Comparison of ENCODE assay signal across 27 cellular contexts in genomic region chr16:25614836-25615235, GRCh38.
"Had no signal": no experiment of that assay in that cellular context is flagged by ENCODE, and none has a peak within 500 bp of the region (broad histone marks: within the 10 kb centered on the region; RNA-seq: fewer than 3 reads in every experiment).

No MANE protein-coding gene starts in this region.

- H2AFZ ChIP-seq: parathyroid adenoma had no signal

- H3K4me3 ChIP-seq: left lung, lower lobe of right lung, psoas muscle, right atrium auricular region, skin epidermis, stomach, testis, thyroid gland, transverse colon, upper lobe of left lung, vagina had no signal

- H3K9me3 ChIP-seq: left lung, lower lobe of right lung, psoas muscle, right atrium auricular region, stomach, testis, thyroid gland, transverse colon, upper lobe of left lung, vagina had no signal

- H3K36me3 ChIP-seq: left lung, lower lobe of right lung, right atrium auricular region, stomach, thyroid gland, transverse colon, upper lobe of left lung, vagina had no signal

- H3K27ac ChIP-seq: left lung, lower lobe of right lung, parathyroid adenoma, psoas muscle, right atrium auricular region, skin epidermis, stomach, testis, thyroid gland, transverse colon, upper lobe of left lung, vagina had no signal

- H3K79me2 ChIP-seq: parathyroid adenoma had no signal

- ATAC-seq: left colon; left lung; lower lobe of right lung; naive thymus-derived CD8-positive, alpha-beta T cell; psoas muscle; sciatic nerve; stimulated activated naive B cell treated with anti-CD40 and anti-IgM and Interleukin-4, amounts not matched to agents 10 μg/mL and 1 μg/mL and 100 μg/mL, for 72 hours; stimulated activated naive CD8-positive, alpha-beta T cell treated with anti-CD3 and anti-CD28 coated beads, Interleukin-15, Interleukin-2, amounts not matched to agents 100 U/mL and 50 U/mL, for 24 hours had no signal

- H3K27me3 ChIP-seq: left lung, right atrium auricular region, stomach, testis, thyroid gland, transverse colon, upper lobe of left lung, vagina had no signal

- H3K4me1 ChIP-seq: left lung, lower lobe of right lung, parathyroid adenoma, psoas muscle, right atrium auricular region, stomach, testis, thyroid gland, transverse colon, upper lobe of left lung, vagina had no signal

- DNase-seq: hypothalamus; immature natural killer cell; kidney; left colon; left lung; lower lobe of right lung; mammary epithelial cell; mesenchymal stem cell; naive thymus-derived CD8-positive, alpha-beta T cell; nucleus accumbens; psoas muscle; stimulated activated CD4-positive, alpha-beta T cell treated with anti-CD3 and anti-CD28 coated beads, Interleukin-12 subunit alpha, Interleukin-12 subunit beta, amount 100 ng/mL, for 4 hours; stimulated activated CD4-positive, alpha-beta T cell treated with anti-CD3 and anti-CD28 coated beads, Interleukin-15, amount 100 ng/mL, for 24 hours; stimulated activated CD4-positive, alpha-beta T cell treated with anti-CD3 and anti-CD28 coated beads, Interleukin-2, amount 100 ng/mL, for 24 hours; stimulated activated CD4-positive, alpha-beta T cell treated with anti-CD3 and anti-CD28 coated beads, Interleukin-4, amount 100 ng/mL, for 1 hour; stimulated activated naive B cell treated with anti-CD40 and anti-IgM and Interleukin-4, amounts not matched to agents 10 μg/mL and 1 μg/mL and 100 μg/mL, for 72 hours; stimulated activated naive CD8-positive, alpha-beta T cell treated with anti-CD3 and anti-CD28 coated beads, Interleukin-15, Interleukin-2, amounts not matched to agents 100 U/mL and 50 U/mL, for 24 hours; stomach; testis; thyroid gland; transverse colon; upper lobe of left lung had no signal
